1 cellular context compared by ENCODE assay signal in the genomic region with DNA sequence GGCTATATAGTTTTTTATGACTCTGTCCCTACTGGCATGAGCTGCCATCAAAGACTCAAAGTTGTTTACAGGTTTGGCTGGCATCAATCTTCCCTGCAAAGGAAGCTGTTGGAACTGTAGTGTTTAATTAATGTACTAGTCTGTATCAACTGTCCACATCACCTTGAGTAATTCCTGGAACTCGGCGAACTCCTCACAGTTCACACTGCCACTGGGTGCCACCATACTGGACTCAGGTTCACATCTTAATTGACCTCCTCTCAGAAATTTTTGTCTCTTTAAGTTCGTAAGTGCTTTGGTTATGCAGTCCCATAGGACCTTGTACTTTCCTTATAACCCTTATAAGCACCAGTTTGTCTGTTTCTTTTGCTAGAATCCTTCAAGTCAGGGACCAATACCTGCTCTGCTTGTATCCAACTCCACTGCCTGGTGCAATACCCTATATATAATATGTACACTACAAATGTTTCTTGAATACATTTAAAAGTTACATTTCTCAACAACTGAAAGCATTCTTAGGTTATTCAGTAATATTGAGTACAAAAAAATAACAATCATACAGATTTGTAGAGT.
TF ChIP-seq lines count a peak whose summit lies in the region.

No MANE protein-coding gene starts in this region.

TF ChIP-seq in GM23338, 12 proteins besides CTCF, POLR2A, EP300 and RAD21:
- TF ChIP-seq, protein P1, sequence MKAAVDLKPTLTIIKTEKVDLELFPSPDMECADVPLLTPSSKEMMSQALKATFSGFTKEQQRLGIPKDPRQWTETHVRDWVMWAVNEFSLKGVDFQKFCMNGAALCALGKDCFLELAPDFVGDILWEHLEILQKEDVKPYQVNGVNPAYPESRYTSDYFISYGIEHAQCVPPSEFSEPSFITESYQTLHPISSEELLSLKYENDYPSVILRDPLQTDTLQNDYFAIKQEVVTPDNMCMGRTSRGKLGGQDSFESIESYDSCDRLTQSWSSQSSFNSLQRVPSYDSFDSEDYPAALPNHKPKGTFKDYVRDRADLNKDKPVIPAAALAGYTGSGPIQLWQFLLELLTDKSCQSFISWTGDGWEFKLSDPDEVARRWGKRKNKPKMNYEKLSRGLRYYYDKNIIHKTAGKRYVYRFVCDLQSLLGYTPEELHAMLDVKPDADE (IDR thresholded peaks at IDR 0.05): no peak
- TF ChIP-seq ZNF462 (CRISPR knock-in tag; IDR thresholded peaks at IDR 0.05) (no peak), EZH2phosphoT487 (IDR thresholded peaks at IDR 0.05; ENCODE audit: unreplicated experiment) (no peak), JUNB (IDR thresholded peaks at IDR 0.05; ENCODE audit: unreplicated experiment) (no peak)
TF ChIP-seq in GM23338: peak in this region for 0.
